1 cellular context compared by ENCODE assay signal in the genomic region with DNA sequence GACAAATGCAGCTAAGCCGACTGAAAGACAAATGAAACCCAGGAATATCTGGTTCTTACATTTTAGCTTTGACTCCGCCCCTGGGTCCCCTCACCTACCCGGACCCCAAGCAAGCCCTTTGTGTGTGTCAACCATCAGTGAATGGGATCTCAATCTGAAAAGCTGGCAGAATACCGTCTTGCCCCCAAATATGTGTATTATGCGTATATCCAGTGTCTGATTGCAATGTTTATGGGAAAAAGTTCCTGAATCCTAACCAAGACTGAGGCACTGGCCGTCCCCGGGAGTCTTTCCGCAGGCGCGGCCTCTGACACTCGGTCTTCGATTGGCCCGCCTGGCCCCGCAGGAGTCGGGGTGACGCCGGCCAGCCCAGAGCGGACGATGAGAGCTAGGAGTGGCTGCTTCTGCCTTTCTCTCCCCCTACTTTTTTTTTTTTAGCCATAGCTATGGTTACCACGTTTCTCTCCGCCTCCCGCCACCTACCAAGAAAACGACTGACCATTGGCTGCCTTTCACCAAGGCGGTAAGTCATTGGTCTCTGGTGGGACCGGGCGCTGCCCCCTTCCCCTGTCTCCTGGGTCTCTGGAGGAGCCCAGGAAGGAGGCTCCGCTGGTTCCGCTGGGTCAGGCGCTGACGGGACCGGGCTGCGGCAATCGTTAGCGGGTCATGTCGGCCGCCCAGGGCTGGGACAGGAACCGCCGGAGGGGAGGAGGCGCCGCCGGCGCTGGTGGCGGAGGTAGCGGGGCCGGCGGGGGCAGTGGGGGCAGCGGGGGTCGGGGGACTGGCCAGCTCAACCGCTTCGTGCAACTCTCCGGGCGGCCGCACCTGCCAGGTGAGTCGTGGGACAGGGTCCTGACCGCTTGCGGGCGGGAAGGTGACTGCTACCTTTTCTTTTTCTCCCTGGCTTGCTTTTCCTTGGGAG.
TF ChIP-seq lines count a peak whose summit lies in the region.

TSS of gene KLHDC10 (plus strand) at position 557 of the 922 bp plus-strand sequence. CDS start at position 667, 110 bp downstream.

TF ChIP-seq in GM12878, 131 proteins besides CTCF, POLR2A, EP300 and RAD21 (continued from another document and continues in another):
- TF ChIP-seq, protein P1, sequence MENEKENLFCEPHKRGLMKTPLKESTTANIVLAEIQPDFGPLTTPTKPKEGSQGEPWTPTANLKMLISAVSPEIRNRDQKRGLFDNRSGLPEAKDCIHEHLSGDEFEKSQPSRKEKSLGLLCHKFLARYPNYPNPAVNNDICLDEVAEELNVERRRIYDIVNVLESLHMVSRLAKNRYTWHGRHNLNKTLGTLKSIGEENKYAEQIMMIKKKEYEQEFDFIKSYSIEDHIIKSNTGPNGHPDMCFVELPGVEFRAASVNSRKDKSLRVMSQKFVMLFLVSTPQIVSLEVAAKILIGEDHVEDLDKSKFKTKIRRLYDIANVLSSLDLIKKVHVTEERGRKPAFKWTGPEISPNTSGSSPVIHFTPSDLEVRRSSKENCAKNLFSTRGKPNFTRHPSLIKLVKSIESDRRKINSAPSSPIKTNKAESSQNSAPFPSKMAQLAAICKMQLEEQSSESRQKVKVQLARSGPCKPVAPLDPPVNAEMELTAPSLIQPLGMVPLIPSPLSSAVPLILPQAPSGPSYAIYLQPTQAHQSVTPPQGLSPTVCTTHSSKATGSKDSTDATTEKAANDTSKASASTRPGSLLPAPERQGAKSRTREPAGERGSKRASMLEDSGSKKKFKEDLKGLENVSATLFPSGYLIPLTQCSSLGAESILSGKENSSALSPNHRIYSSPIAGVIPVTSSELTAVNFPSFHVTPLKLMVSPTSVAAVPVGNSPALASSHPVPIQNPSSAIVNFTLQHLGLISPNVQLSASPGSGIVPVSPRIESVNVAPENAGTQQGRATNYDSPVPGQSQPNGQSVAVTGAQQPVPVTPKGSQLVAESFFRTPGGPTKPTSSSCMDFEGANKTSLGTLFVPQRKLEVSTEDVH (IDR thresholded peaks at IDR 0.05; ENCODE audit: low read depth, partially characterized antibody) = no peak
- TF ChIP-seq ZNF592 (IDR thresholded peaks at IDR 0.05) = no peak
- TF ChIP-seq ZNF384 (IDR thresholded peaks at IDR 0.05; ENCODE audit: borderline replicate concordance, low read depth, low read length) = peak; percentile 100
- peak; percentile 97 for TF ChIP-seq SP1 (IDR thresholded peaks at IDR 0.05; ENCODE audit: low read depth, low read length)
- peak; percentile 59; the same call in 1 of the 2 replicates for TF ChIP-seq CEBPZ (IDR thresholded peaks at IDR 0.05; ENCODE audit: low read depth, low read length)
- no peak for TF ChIP-seq ZNF274 (IDR thresholded peaks at IDR 0.05; ENCODE audit: insufficient read depth, insufficient read length)
- peak; percentile 83; the same call in 1 of the 2 replicates for TF ChIP-seq POLR2AphosphoS2 (IDR thresholded peaks at IDR 0.05; ENCODE audit: low read depth, low read length)
- TF ChIP-seq NBN (IDR thresholded peaks at IDR 0.05) = peak; percentile 84
- TF ChIP-seq PAX5 (IDR thresholded peaks at IDR 0.05; ENCODE audit: borderline replicate concordance, low read depth, low read length) = no peak
- peak; percentile 71; the same call in 1 of the 2 replicates for TF ChIP-seq IKZF1 (conservative IDR thresholded peaks at IDR 0.05)
- TF ChIP-seq RAD51 (IDR thresholded peaks at IDR 0.05) = peak; percentile 54; the same call in 1 of the 2 replicates
- peak; percentile 90 for TF ChIP-seq ATF7 (IDR thresholded peaks at IDR 0.05; ENCODE audit: low read depth)
- TF ChIP-seq SMARCA5 (IDR thresholded peaks at IDR 0.05) = no peak
- no peak for TF ChIP-seq ZBTB4 (CRISPR knock-in tag; IDR thresholded peaks at IDR 0.05)
- TF ChIP-seq HDGF (IDR thresholded peaks at IDR 0.05) = 0 out of 2 replicates have a peak, but pooled peaks have one; percentile 22
- TF ChIP-seq SREBF2 (IDR thresholded peaks at IDR 0.05; ENCODE audit: low read length) = 0 out of 2 replicates have a peak, but pooled peaks have one; percentile 18
- no peak for TF ChIP-seq TARDBP (IDR thresholded peaks at IDR 0.05; ENCODE audit: borderline replicate concordance)
- peak; percentile 91 for TF ChIP-seq NR2C2 (IDR thresholded peaks at IDR 0.05; ENCODE audit: borderline replicate concordance, control insufficient read depth, insufficient read length, low read depth)
- TF ChIP-seq POLR2AphosphoS5 (IDR thresholded peaks at IDR 0.05; ENCODE audit: low read length) = peak; percentile 68
- no peak for TF ChIP-seq GATAD2B (conservative IDR thresholded peaks at IDR 0.05; ENCODE audit: low read depth)
- peak; percentile 70 for TF ChIP-seq HCFC1 (IDR thresholded peaks at IDR 0.05; ENCODE audit: low read length)
- 0 out of 2 replicates have a peak, but pooled peaks have one; percentile 13 for TF ChIP-seq NR2F1 (conservative IDR thresholded peaks at IDR 0.05)
- 0 out of 2 replicates have a peak, but pooled peaks have one; percentile 31 for TF ChIP-seq IRF4 (IDR thresholded peaks at IDR 0.05; ENCODE audit: low read depth, low read length)
- no peak for TF ChIP-seq BACH1 (IDR thresholded peaks at IDR 0.05; ENCODE audit: borderline replicate concordance)
- no peak for TF ChIP-seq ZSCAN29 (IDR thresholded peaks at IDR 0.05)
- TF ChIP-seq YBX1 (IDR thresholded peaks at IDR 0.05) = no peak
- no peak; the same call in 1 of the 2 replicates for TF ChIP-seq FOXK2 (IDR thresholded peaks at IDR 0.05)
- TF ChIP-seq TCF3 (IDR thresholded peaks at IDR 0.05; ENCODE audit: borderline replicate concordance, insufficient read depth, low read depth, low read length) = no peak
- TF ChIP-seq, protein P2, sequence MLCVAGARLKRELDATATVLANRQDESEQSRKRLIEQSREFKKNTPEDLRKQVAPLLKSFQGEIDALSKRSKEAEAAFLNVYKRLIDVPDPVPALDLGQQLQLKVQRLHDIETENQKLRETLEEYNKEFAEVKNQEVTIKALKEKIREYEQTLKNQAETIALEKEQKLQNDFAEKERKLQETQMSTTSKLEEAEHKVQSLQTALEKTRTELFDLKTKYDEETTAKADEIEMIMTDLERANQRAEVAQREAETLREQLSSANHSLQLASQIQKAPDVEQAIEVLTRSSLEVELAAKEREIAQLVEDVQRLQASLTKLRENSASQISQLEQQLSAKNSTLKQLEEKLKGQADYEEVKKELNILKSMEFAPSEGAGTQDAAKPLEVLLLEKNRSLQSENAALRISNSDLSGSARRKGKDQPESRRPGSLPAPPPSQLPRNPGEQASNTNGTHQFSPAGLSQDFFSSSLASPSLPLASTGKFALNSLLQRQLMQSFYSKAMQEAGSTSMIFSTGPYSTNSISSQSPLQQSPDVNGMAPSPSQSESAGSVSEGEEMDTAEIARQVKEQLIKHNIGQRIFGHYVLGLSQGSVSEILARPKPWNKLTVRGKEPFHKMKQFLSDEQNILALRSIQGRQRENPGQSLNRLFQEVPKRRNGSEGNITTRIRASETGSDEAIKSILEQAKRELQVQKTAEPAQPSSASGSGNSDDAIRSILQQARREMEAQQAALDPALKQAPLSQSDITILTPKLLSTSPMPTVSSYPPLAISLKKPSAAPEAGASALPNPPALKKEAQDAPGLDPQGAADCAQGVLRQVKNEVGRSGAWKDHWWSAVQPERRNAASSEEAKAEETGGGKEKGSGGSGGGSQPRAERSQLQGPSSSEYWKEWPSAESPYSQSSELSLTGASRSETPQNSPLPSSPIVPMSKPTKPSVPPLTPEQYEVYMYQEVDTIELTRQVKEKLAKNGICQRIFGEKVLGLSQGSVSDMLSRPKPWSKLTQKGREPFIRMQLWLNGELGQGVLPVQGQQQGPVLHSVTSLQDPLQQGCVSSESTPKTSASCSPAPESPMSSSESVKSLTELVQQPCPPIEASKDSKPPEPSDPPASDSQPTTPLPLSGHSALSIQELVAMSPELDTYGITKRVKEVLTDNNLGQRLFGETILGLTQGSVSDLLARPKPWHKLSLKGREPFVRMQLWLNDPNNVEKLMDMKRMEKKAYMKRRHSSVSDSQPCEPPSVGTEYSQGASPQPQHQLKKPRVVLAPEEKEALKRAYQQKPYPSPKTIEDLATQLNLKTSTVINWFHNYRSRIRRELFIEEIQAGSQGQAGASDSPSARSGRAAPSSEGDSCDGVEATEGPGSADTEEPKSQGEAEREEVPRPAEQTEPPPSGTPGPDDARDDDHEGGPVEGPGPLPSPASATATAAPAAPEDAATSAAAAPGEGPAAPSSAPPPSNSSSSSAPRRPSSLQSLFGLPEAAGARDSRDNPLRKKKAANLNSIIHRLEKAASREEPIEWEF (IDR thresholded peaks at IDR 0.05; ENCODE audit: insufficient replicate concordance, low read depth, low read length) = peak; percentile 89
- TF ChIP-seq SIX5 (IDR thresholded peaks at IDR 0.05; ENCODE audit: low read depth, low read length, severe bottlenecking) = peak; percentile 48
- TF ChIP-seq FOXM1 (IDR thresholded peaks at IDR 0.05; ENCODE audit: low read depth, low read length) = no peak
- TF ChIP-seq SKIL (IDR thresholded peaks at IDR 0.05; ENCODE audit: low read depth, poor library complexity, severe bottlenecking) = peak; percentile 59
